1 cellular context compared by ENCODE assay signal in genomic region chr5:180119031-180119885, GRCh38.
TF ChIP-seq lines count a peak whose summit lies in the region.

No MANE protein-coding gene starts in this region.

TF ChIP-seq in SK-N-SH, 30 proteins besides CTCF, POLR2A, EP300 and RAD21 (continued from another document):
- no peak for TF ChIP-seq REST (IDR thresholded peaks at IDR 0.05; ENCODE audit: low read depth, low read length)
TF ChIP-seq in SK-N-SH: peak in this region for 0.
